ENCODE assay signal across 8 cellular contexts in the genomic region with DNA sequence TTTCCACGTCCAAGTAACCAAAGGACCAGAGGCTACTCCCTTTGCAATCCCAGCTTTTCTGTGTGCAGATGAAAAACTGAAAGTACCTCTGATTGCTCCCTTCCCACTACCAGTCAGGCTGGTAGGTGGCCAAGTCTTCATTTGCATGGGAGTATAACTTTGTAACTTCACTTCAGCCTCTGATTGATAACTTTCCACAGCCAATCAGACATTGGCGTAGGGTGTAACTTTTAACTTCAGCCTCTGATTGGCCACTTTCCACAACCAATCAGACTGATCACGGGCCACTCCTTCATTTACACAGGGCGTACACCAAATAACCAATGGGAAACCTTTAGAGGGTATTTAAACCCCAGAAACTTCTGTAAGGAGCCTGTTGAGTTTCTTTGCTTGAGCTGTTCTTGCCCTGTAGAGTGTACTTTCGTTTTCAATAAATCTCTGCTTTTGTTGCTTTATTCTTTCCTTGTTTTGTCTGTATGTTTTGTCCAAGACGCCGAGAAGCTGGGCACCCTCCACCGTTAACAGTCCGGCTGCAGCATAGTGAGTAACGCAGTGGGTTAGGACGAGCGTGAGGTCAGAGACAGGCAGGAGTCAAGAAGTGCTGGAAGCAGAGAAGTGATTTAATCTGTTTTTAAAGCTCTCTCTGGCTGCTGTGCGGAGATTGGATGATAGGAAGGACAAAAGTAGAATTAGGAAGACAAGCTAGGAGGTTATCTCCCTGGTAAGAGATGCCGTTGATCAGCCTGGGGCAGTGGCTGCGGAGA. TPM values are rescaled to one million over a fixed set of nuclear protein-coding genes. Genes with fewer than 3 reads are reported as not detected.
DNase-seq lines count a peak whose midpoint lies in the region; ATAC-seq and TF ChIP-seq lines count a peak whose summit lies in the region.
"Had no signal": no experiment of that assay in that cellular context is flagged by ENCODE, and none has a peak within 500 bp of the region (broad histone marks: within the 10 kb centered on the region; RNA-seq: fewer than 3 reads in every experiment).

No MANE protein-coding gene starts in this region.

- peak overlapping the region; percentile 42 for H3K9ac ChIP-seq in skeletal muscle satellite cell (ENCODE audit: low read depth, low read length)

- no peak for TF ChIP-seq CTCF in adrenal gland (IDR thresholded peaks at IDR 0.05)

- DNase-seq in NCI-H2107 treated with DMSO at 0.1 percent for 48 hours (lab: John Stamatoyannopoulos, UW; ENCODE audit: unreplicated experiment) (peak; percentile 86), adrenal gland (peak; percentile 77 to 92 (median 90)), hippocampal formation (lab: John Stamatoyannopoulos, UW) (peak; percentile 43 to 45)

- 36 to 39% (median 38%) methylated on average over 15 of the region's 15 CpGs for WGBS in adrenal gland, 4 donors

- H3K9me3 ChIP-seq in adrenal gland (replicated peaks in 1 of 3) (no peaks in the 10 kb centered on the region), skeletal muscle satellite cell (replicated peaks; ENCODE audit: low read length) (peaks cover 1% of the 10 kb centered on the region)

- H3K4me3 ChIP-seq in adrenal gland (peak overlapping the region in 1 of 4 donors; percentile 45), skeletal muscle satellite cell (ENCODE audit: low read length) (peak overlapping the region; percentile 61)

- ATAC-seq in GM18867 (IDR thresholded peaks at IDR 0.05; ENCODE audit: unreplicated experiment) = peak; percentile 35
- no peak for ATAC-seq in HG03460 (IDR thresholded peaks at IDR 0.05; ENCODE audit: unreplicated experiment)
- no peak for ATAC-seq in activated CD4-positive, CD25-positive, alpha-beta regulatory T cell treated with anti-CD3 and anti-CD28 coated beads, Interleukin-2, amount 50 U/mL, for 24 hours

- H3K27ac ChIP-seq in adrenal gland = peak overlapping the region; percentile 2 to 83 (median 62)

- H3K4me2 ChIP-seq in skeletal muscle satellite cell (ENCODE audit: low read length) = peak overlapping the region; percentile 78

- TF ChIP-seq POLR2A in adrenal gland (IDR thresholded peaks at IDR 0.05) = peak; percentile 72 to 92

- intact Hi-C loops in adrenal gland (cut with DNase I) = loop anchor here in 1 of 2 donors (2.0 kb wide), 1 partner anchor 235 kb away; no protein-coding TSS in a partner anchor

- H3K27me3 ChIP-seq in adrenal gland (no peaks in the 10 kb centered on the region), skeletal muscle satellite cell (ENCODE audit: control insufficient read depth, insufficient read depth, low read length) (no peaks in the 10 kb centered on the region)

- H3K4me1 ChIP-seq in adrenal gland (replicated peaks in 1 of 2) = peaks cover 5 to 20% of the 10 kb centered on the region in 2 donors
- peaks cover 13% of the 10 kb centered on the region for H3K4me1 ChIP-seq in skeletal muscle satellite cell (ENCODE audit: control insufficient read depth, insufficient read depth, low read length)

- no peaks in the 10 kb centered on the region for H3K36me3 ChIP-seq in adrenal gland (replicated peaks in 1 of 2)
- H3K36me3 ChIP-seq in skeletal muscle satellite cell (ENCODE audit: insufficient read depth, low read length) = peaks cover 2% of the 10 kb centered on the region

RNA-seq across cellular contexts. Expression of a gene that starts 3.5 kb away (rescaled TPM):
- 10 to 100 TPM in 7 of 8 donors, 1 to 10 TPM in 1; 9.5 to 26.7 (median 19.3) TPM for total RNA-seq in adrenal gland
- 10 to 100 TPM; 15.5 to 28.8 (median 16.6) TPM for polyA plus RNA-seq in adrenal gland
- 42.1 and 42.2 TPM in 2 replicates for total RNA-seq in skeletal muscle satellite cell (2012; rRNA removed)

RNA-seq across cellular contexts. Expression of a gene that starts 25.7 kb away (rescaled TPM):
- under 1 TPM in 1 of 8 donors, not detected in 7; 0.14 TPM for total RNA-seq in adrenal gland
- under 1 TPM in 2 of 3 donors, not detected in 1; 0.07 to 0.08 TPM for polyA plus RNA-seq in adrenal gland
- not detected in 2 replicates for total RNA-seq in skeletal muscle satellite cell (2012; rRNA removed)
- total RNA-seq: dermis microvascular lymphatic vessel endothelial cell had no signal
